13 cellular contexts compared by ENCODE assay signal in genomic region chr22:40560551-40560950, GRCh38.
DNase-seq lines count a peak whose midpoint lies in the region; ATAC-seq and TF ChIP-seq lines count a peak whose summit lies in the region.
"Had no signal": no experiment of that assay in that cellular context is flagged by ENCODE, and none has a peak within 500 bp of the region (broad histone marks: within the 10 kb centered on the region; RNA-seq: fewer than 3 reads in every experiment).

No MANE protein-coding gene starts in this region.

- peak overlapping the region; percentile 17 for H3K4me2 ChIP-seq in osteoblast (ENCODE audit: insufficient read depth, low read length)

- peaks cover 63% of the 10 kb centered on the region for H3K79me2 ChIP-seq in osteoblast (ENCODE audit: insufficient read depth, low read length)

- H3K36me3 ChIP-seq in osteoblast (ENCODE audit: insufficient read depth, low read length), result no peaks in the 10 kb centered on the region

- H3K27me3 ChIP-seq in osteoblast (ENCODE audit: insufficient read depth, low read length), result no peaks in the 10 kb centered on the region

- H3K27ac ChIP-seq in osteoblast (ENCODE audit: low read depth, low read length), result no peak overlapping the region
- H3K27ac ChIP-seq: RWPE1, VCaP had no signal

- ATAC-seq in GM21447 (IDR thresholded peaks at IDR 0.05; ENCODE audit: unreplicated experiment) (no peak), GM18498 (IDR thresholded peaks at IDR 0.05; ENCODE audit: unreplicated experiment) (no peak)

- H3K9me3 ChIP-seq in osteoblast (ENCODE audit: low read depth, low read length), result no peaks in the 10 kb centered on the region

- peaks cover 4% of the 10 kb centered on the region for H4K20me1 ChIP-seq in osteoblast (ENCODE audit: insufficient read depth, low read length)

- DNase-seq in GM04504 (ENCODE audit: low read depth) (peak; percentile 21), NCI-H446 treated with DMSO at 0.1 percent for 48 hours (lab: John Stamatoyannopoulos, UW) (peak; percentile 30), cerebellum (ENCODE audit: low spot score) (peak; percentile 49), osteoblast (ENCODE audit: insufficient read length, low spot score, missing footprints) (no peak), KG1 (lab: John Stamatoyannopoulos, UW) (no peak), kidney glomerular epithelial cell (lab: John Stamatoyannopoulos, UW) (no peak)
- DNase-seq: activated gamma-delta T cell; effector memory CD4-positive, alpha-beta T cell; naive B cell had no signal

- peaks cover 8% of the 10 kb centered on the region for H3K4me1 ChIP-seq in osteoblast (ENCODE audit: insufficient read depth, low read length)

- no peak for TF ChIP-seq CTCF in osteoblast (IDR thresholded peaks at IDR 0.05; ENCODE audit: extremely low read depth, low read depth, low read length)

- no peak overlapping the region for H2AFZ ChIP-seq in osteoblast (ENCODE audit: low read length)

- H3K4me3 ChIP-seq in osteoblast (ENCODE audit: insufficient read depth, low read length), result no peak overlapping the region

Comparison
In these comparisons a context has a peak if more than half of its experiments do, and no peak if none do; other contexts are left out.
1. DNase-seq: peak in GM04504 (single experiment), NCI-H446 treated with DMSO at 0.1 percent for 48 hours (single experiment) and cerebellum (single experiment); none in osteoblast (single experiment), KG1 (single experiment) and kidney glomerular epithelial cell (single experiment).